In the genomic region with DNA sequence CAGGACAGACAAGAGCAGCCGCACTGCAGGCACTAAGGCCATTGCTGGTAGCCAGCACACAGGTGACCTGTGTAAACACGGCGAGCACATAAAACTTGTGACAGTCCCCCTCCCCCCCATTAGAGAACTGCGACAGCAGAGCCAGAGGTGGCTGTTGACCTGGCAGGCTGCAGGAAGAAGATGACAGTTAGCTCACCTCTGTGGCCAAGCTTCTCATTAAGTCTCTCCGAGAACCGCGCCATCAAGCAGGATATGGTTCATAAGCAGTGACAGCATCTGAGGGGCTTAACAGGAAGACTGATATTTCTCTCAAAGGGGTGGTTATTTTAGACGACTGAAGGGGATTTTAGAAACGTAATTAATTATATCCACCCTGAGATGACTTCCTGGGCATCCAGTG, we compare ENCODE assay signal across 11 cellular contexts. TPM values are rescaled to one million over a fixed set of nuclear protein-coding genes. Genes with fewer than 3 reads are reported as not detected.
DNase-seq lines count a peak whose midpoint lies in the region; ATAC-seq and TF ChIP-seq lines count a peak whose summit lies in the region.
"Had no signal": no experiment of that assay in that cellular context is flagged by ENCODE, and none has a peak within 500 bp of the region (broad histone marks: within the 10 kb centered on the region; RNA-seq: fewer than 3 reads in every experiment).

No MANE protein-coding gene starts in this region.

- peak overlapping the region; percentile 88 for H3K27ac ChIP-seq in CD4-positive, alpha-beta T cell (ENCODE audit: low read depth, low read length)
- H3K27ac ChIP-seq: gastroesophageal sphincter had no signal

- H3K27me3 Mint-ChIP-seq in CD4-positive, alpha-beta T cell, result no peaks in the 10 kb centered on the region
- no peaks in the 10 kb centered on the region for H3K27me3 Mint-ChIP-seq in neural crest cell (ENCODE audit: low read depth)

- peak overlapping the region; percentile 72 for H3K4me3 Mint-ChIP-seq in CD4-positive, alpha-beta T cell
- peak overlapping the region; percentile 54 for H3K4me3 Mint-ChIP-seq in neural crest cell

- no peak for TF ChIP-seq CTCF in CD4-positive, alpha-beta T cell (IDR thresholded peaks at IDR 0.05)
- no peak for TF ChIP-seq CTCF in neural crest cell (conservative IDR thresholded peaks at IDR 0.05)

- peaks cover 70% of the 10 kb centered on the region for H3K4me1 Mint-ChIP-seq in CD4-positive, alpha-beta T cell (ENCODE audit: low read depth)
- peaks cover 21% of the 10 kb centered on the region for H3K4me1 Mint-ChIP-seq in neural crest cell

- H3K9me3 ChIP-seq in CD4-positive, alpha-beta T cell (ENCODE audit: control insufficient read depth, low read length), result no peaks in the 10 kb centered on the region
- H3K9me3 ChIP-seq: gastroesophageal sphincter had no signal

- intact Hi-C loops in CD4-positive, alpha-beta T cell (cut with DNase I, micrococcal nuclease), result loop anchor here (1.0 to 2.0 kb wide), 4 partner anchors 14 to 184 kb away; partner anchors contain the start of genes SURF1 (in 2 of the 2), SURF2 (in 2 of the 2), MED22 (in 1 of the 2) and RPL7A (in 1 of the 2)
- intact Hi-C loops in sciatic nerve (cut with DNase I), result no loop called here

- H3K27ac Mint-ChIP-seq in CD4-positive, alpha-beta T cell, result peak overlapping the region; percentile 94
- H3K27ac Mint-ChIP-seq in neural crest cell (ENCODE audit: unreplicated experiment), result no peak overlapping the region

- ATAC-seq in CD4-positive, alpha-beta T cell (ENCODE audit: poor library complexity), result peak; percentile 48
- ATAC-seq in GM19463 (IDR thresholded peaks at IDR 0.05; ENCODE audit: unreplicated experiment) (no peak), sciatic nerve (no peak)
- ATAC-seq: gastroesophageal sphincter, Right ventricle myocardium inferior had no signal

- peaks cover 59% of the 10 kb centered on the region for H3K36me3 Mint-ChIP-seq in CD4-positive, alpha-beta T cell (ENCODE audit: low read depth)
- peaks cover 3% of the 10 kb centered on the region for H3K36me3 Mint-ChIP-seq in neural crest cell (ENCODE audit: low read depth)

- DNase-seq in CD4-positive, alpha-beta T cell, result peak in 6 of 10 experiments; percentile 24 to 52 (median 36)
- DNase-seq in T-helper 22 cell (ENCODE audit: low read depth) (peak; percentile 61), neural crest cell (ENCODE audit: low read depth, low spot score) (no peak), NCI-H2171 (lab: John Stamatoyannopoulos, UW) (no peak), NCI-H187 treated with DMSO at 0.1 percent for 48 hours (lab: John Stamatoyannopoulos, UW) (no peak), sciatic nerve (ENCODE audit: low spot score) (no peak)
- peak; percentile 64 for DNase-seq in central memory CD4-positive, alpha-beta T cell
- DNase-seq: cerebellar nuclear complex had no signal

- POLR2A ChIA-PET in CD4-positive, alpha-beta T cell (lab: Charles Lee), result interaction anchor here (0.6 to 8.7 kb wide), 12 partner anchors 8 to 237 kb away, joined by 3 to 109 read pairs (median 4); partner anchors contain the start of genes MED22, RPL7A, SLC2A6 and SURF1

- CTCF ChIA-PET in CD4-positive, alpha-beta T cell (lab: Charles Lee), result interaction anchor here (1.0 to 1.8 kb wide), 8 partner anchors 11 to 340 kb away, joined by 3 to 19 read pairs (median 7); partner anchors contain the start of genes GTF3C5, MED22, RPL7A and SURF1

- H3K27me3 ChIP-seq in CD4-positive, alpha-beta T cell (ENCODE audit: control insufficient read depth, insufficient read depth, low read length), result no peaks in the 10 kb centered on the region
- H3K27me3 ChIP-seq: gastroesophageal sphincter had no signal

- H3K9me3 Mint-ChIP-seq in CD4-positive, alpha-beta T cell, result no peaks in the 10 kb centered on the region
- no peaks in the 10 kb centered on the region for H3K9me3 Mint-ChIP-seq in neural crest cell

RNA-seq across cellular contexts. Expression of gene SURF4, which starts 5.2 kb away (rescaled TPM):
- 10 to 100 TPM; 90.7 to 94.6 TPM for total RNA-seq in CD4-positive, alpha-beta T cell
- total RNA-seq in neural crest cell (121 and 136 TPM in 2 replicates), sciatic nerve (91.3 TPM)

RNA-seq across cellular contexts. Expression of gene STKLD1, which starts 5.5 kb away (rescaled TPM):
- 1 to 10 TPM in 1 of 2 experiments, under 1 TPM in 1; 0.59 to 1.0 TPM for total RNA-seq in CD4-positive, alpha-beta T cell
- total RNA-seq in neural crest cell, result 2.8 and 2.9 TPM in 2 replicates
- total RNA-seq in sciatic nerve, result 2.6 TPM

RNA-seq across cellular contexts. Expression of gene SURF2, which starts 14.3 kb away (rescaled TPM):
- total RNA-seq in CD4-positive, alpha-beta T cell, result 10 to 100 TPM; 12.7 TPM
- 31.8 and 34.3 TPM in 2 replicates for total RNA-seq in neural crest cell
- 13.6 TPM for total RNA-seq in sciatic nerve

RNA-seq across cellular contexts. Expression of gene SURF1, which starts 14.4 kb away (rescaled TPM):
- 10 to 100 TPM; 42.5 to 45.9 TPM for total RNA-seq in CD4-positive, alpha-beta T cell
- total RNA-seq in neural crest cell, result 32.0 and 32.1 TPM in 2 replicates
- total RNA-seq in sciatic nerve, result 40.9 TPM

RNA-seq across cellular contexts. Expression of gene RPL7A, which starts 22.7 kb away (rescaled TPM):
- total RNA-seq in CD4-positive, alpha-beta T cell, result 1,000 to 10,000 TPM; 2,613 to 2,686 TPM
- total RNA-seq in neural crest cell (2,746 and 2,748 TPM in 2 replicates), sciatic nerve (1,196 TPM)

Comparison
In these comparisons a context has a peak if more than half of its experiments do, and no peak if none do; other contexts are left out.
1. DNase-seq: peak in CD4-positive, alpha-beta T cell (6 of 10), T-helper 22 cell (single experiment) and central memory CD4-positive, alpha-beta T cell (single experiment); none in neural crest cell (single experiment), NCI-H2171 (single experiment), NCI-H187 treated with DMSO at 0.1 percent for 48 hours (single experiment) and sciatic nerve (single experiment).